Comparison of ENCODE assay signal across 1 cellular context in genomic region chr7:112749775-112750174, GRCh38.
TF ChIP-seq lines count a peak whose summit lies in the region.

No MANE protein-coding gene starts in this region.

TF ChIP-seq in H1, 55 proteins besides CTCF, POLR2A, EP300 and RAD21:
- no peak for TF ChIP-seq TCF12 (IDR thresholded peaks at IDR 0.05; ENCODE audit: low read depth, low read length)
